ENCODE assay signal across 14 cellular contexts in the genomic region with DNA sequence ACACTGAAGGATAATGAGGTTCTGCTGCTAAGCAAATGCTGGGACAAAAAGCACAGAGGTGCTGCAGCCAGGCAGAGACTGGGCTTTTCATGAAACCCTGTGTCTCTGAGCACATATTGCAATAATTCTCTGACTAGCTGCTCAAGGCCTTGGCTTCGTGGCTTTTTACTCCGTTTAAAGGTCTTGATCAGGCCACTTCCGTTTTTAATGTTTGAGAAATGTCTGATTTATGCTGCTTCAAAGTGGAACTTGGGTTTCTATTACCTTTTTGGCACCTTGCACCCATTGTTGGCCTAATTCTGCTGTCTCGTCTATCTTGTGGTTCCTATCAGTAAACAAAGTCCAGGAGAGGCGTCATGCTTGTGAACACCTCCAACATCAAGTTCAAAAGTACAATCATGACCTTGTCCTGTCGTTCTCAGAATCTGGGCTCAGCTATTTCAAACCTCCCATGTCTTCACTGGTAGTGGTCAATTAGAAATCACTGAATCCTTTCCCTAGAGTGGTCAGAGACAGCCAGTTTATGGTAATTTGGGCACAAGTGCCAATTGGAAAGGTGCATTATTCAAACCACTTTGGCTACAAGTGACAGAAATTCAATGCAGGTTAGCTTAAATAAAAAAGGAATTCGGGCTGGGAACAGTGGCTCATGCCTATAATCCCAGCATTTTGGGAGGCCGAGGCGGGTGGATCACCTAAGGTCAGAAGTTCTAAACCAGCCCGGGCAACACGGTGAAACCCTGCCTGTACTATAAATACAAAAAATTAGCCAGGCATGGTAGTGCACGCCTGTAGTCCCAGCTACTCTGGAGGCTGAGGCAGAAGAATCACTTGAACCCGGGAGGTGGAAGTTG. TPM values are rescaled to one million over a fixed set of nuclear protein-coding genes. Genes with fewer than 3 reads are reported as not detected.
DNase-seq lines count a peak whose midpoint lies in the region; ATAC-seq and TF ChIP-seq lines count a peak whose summit lies in the region.
"Had no signal": no experiment of that assay in that cellular context is flagged by ENCODE, and none has a peak within 500 bp of the region (broad histone marks: within the 10 kb centered on the region; RNA-seq: fewer than 3 reads in every experiment).

No MANE protein-coding gene starts in this region.

- H3K36me3 ChIP-seq in sigmoid colon = no peaks in the 10 kb centered on the region

- intact Hi-C loops in sigmoid colon (cut with DNase I) = no loop called here

- no peak overlapping the region for H3K4me3 ChIP-seq in sigmoid colon

- peak; percentile 39 for DNase-seq in NK-92 treated with Interleukin-12 subunit alpha and Interleukin-12 subunit beta, amount 100 ng/mL, for 24 hours (lab: John Stamatoyannopoulos, UW)
- DNase-seq in NK-92 (lab: John Stamatoyannopoulos, UW; ENCODE audit: unreplicated experiment) (no peak), NCI-H2196 (lab: John Stamatoyannopoulos, UW; ENCODE audit: unreplicated experiment) (peak; percentile 64), sigmoid colon (peak; percentile 38), NCI-H69 (lab: John Stamatoyannopoulos, UW) (no peak), NCI-H1048 (lab: John Stamatoyannopoulos, UW) (no peak)
- DNase-seq in central memory CD4-positive, alpha-beta T cell = peak; percentile 9
- DNase-seq: 8988T; activated CD4-positive, alpha-beta T cell treated with anti-CD3 and anti-CD28 coated beads, Interleukin-2, amount 10 ng/mL, durations not matched to agents 7 days and 5 days; left cardiac atrium; NCI-H1092; stimulated activated CD4-positive, alpha-beta T cell treated with anti-CD3 and anti-CD28 coated beads, Interleukin-2, amount 100 ng/mL, for 24 hours; T-helper 9 cell had no signal

- 67 to 73% methylated on average over 13 of the region's 13 CpGs for WGBS in sigmoid colon, 2 donors

- no peak for TF ChIP-seq CTCF in sigmoid colon (IDR thresholded peaks at IDR 0.05)

- H3K27me3 ChIP-seq in sigmoid colon = no peaks in the 10 kb centered on the region

- peaks cover 0 to 8% (median 2%) of the 10 kb centered on the region in 4 donors for H3K4me1 ChIP-seq in sigmoid colon

- no peaks in the 10 kb centered on the region for H3K9me3 ChIP-seq in sigmoid colon

- no peak overlapping the region for H3K27ac ChIP-seq in sigmoid colon

- TF ChIP-seq POLR2A in sigmoid colon (IDR thresholded peaks at IDR 0.05) = no peak

- TF ChIP-seq EP300 in sigmoid colon (IDR thresholded peaks at IDR 0.05) = no peak

- no peak for ATAC-seq in GM18873 (IDR thresholded peaks at IDR 0.05; ENCODE audit: low FRiP score, unreplicated experiment)
- ATAC-seq: left cardiac atrium had no signal

RNA-seq across cellular contexts. Expression of a gene that starts 33.3 kb away (rescaled TPM):
- total RNA-seq in sigmoid colon = 100 to 1,000 TPM; 108 to 155 (median 122) TPM
- 10 to 100 TPM; 56.0 to 84.7 (median 82.8) TPM for polyA plus RNA-seq in sigmoid colon

Comparison
In these comparisons a context has a peak if more than half of its experiments do, and no peak if none do; other contexts are left out.
1. DNase-seq: peak in NK-92 treated with Interleukin-12 subunit alpha and Interleukin-12 subunit beta, amount 100 ng/mL, for 24 hours (single experiment), NCI-H2196 (single experiment), central memory CD4-positive, alpha-beta T cell (single experiment) and sigmoid colon (single experiment); none in NK-92 (single experiment), NCI-H69 (single experiment) and NCI-H1048 (single experiment).